1 cellular context compared by ENCODE assay signal in the genomic region with DNA sequence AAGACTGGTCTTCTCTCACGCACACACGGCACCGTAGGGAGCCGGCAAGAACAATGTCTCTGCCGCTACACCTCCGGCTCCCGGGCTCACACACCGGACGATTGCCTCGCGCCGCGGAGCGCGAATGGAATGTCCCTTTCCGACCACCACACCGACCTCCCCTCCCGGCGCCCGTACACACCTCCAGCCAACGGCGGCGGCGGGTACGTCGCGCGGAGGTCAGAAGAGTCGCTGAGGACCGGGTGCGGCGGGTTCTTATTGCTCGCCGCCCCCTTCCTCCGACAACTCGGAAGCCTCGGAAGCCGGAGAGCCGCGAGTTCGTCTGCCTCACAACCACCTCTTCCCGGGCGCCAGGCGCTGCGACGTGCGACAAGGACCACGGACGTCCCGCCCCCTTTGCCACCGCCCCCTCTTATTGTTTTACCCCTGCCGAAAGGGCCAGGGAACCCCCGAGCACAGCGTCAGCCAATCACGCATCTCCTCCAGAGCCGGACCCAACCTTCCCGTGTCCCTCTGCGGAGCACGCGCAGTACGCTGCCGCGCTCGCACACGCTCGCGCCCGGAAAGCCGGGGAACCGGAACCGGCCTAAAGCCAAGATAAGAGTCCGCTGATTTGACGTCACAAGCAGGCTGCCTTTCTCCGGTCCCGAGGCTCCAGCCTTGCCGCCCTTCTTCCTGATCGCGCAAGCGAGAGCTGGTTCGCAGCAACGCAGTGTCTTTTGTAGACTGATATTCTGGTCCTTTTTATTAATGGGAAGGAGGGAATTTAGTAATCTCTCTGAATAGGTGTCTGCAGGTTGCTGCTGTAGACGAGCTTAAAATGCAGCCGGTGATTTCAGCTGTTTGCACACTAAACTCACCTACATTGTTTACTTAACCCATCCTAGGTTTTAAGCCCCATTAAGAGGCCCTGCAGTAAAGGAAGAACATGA.
TF ChIP-seq lines count a peak whose summit lies in the region.

Gene G3BP2, minus strand, starts transcription at position 385 of the 932 bp plus-strand sequence. CDS start 11,386 bp downstream, outside the sequence.

TF ChIP-seq in WTC11, 78 proteins besides CTCF, POLR2A, EP300 and RAD21 (continued from another document and continues in another):
- no peak for TF ChIP-seq ATF6 (CRISPR knock-in tag; IDR thresholded peaks at IDR 0.05)
- TF ChIP-seq ETV6 (CRISPR knock-in tag; IDR thresholded peaks at IDR 0.05): peak; percentile 85
- TF ChIP-seq PRDM15 (CRISPR knock-in tag; IDR thresholded peaks at IDR 0.05): peak; percentile 48; the same call in 1 of the 2 replicates
- TF ChIP-seq, protein P1, sequence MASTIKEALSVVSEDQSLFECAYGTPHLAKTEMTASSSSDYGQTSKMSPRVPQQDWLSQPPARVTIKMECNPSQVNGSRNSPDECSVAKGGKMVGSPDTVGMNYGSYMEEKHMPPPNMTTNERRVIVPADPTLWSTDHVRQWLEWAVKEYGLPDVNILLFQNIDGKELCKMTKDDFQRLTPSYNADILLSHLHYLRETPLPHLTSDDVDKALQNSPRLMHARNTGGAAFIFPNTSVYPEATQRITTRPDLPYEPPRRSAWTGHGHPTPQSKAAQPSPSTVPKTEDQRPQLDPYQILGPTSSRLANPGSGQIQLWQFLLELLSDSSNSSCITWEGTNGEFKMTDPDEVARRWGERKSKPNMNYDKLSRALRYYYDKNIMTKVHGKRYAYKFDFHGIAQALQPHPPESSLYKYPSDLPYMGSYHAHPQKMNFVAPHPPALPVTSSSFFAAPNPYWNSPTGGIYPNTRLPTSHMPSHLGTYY (CRISPR knock-in tag; IDR thresholded peaks at IDR 0.05): no peak
- TF ChIP-seq ZNF512 (CRISPR knock-in tag; IDR thresholded peaks at IDR 0.05; ENCODE audit: borderline replicate concordance): no peak
- no peak for TF ChIP-seq ESRRA (CRISPR knock-in tag; IDR thresholded peaks at IDR 0.05; ENCODE audit: borderline replicate concordance)
- peak; percentile 95 for TF ChIP-seq ZBTB21 (CRISPR knock-in tag; IDR thresholded peaks at IDR 0.05; ENCODE audit: borderline replicate concordance)
- TF ChIP-seq ARID4B (CRISPR knock-in tag; IDR thresholded peaks at IDR 0.05; ENCODE audit: borderline replicate concordance): peak; percentile 36; the same call in 1 of the 2 replicates
- TF ChIP-seq ZMAT4 (CRISPR knock-in tag; IDR thresholded peaks at IDR 0.05): no peak
- TF ChIP-seq CDX4 (CRISPR knock-in tag; IDR thresholded peaks at IDR 0.05; ENCODE audit: borderline replicate concordance): no peak
- TF ChIP-seq EMX1 (CRISPR knock-in tag; IDR thresholded peaks at IDR 0.05): no peak
- TF ChIP-seq TCF7 (CRISPR knock-in tag; IDR thresholded peaks at IDR 0.05; ENCODE audit: low read depth): 0 out of 2 replicates have a peak, but pooled peaks have one; percentile 50
- no peak for TF ChIP-seq JUN (CRISPR knock-in tag; IDR thresholded peaks at IDR 0.05)
- no peak for TF ChIP-seq JAZF1 (CRISPR knock-in tag; IDR thresholded peaks at IDR 0.05)
- TF ChIP-seq, protein P2, sequence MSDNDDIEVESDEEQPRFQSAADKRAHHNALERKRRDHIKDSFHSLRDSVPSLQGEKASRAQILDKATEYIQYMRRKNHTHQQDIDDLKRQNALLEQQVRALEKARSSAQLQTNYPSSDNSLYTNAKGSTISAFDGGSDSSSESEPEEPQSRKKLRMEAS (CRISPR knock-in tag; IDR thresholded peaks at IDR 0.05): peak; percentile 92
- no peak for TF ChIP-seq ATF3 (CRISPR knock-in tag; conservative IDR thresholded peaks at IDR 0.05)
- no peak for TF ChIP-seq CBFB (CRISPR knock-in tag; IDR thresholded peaks at IDR 0.05; ENCODE audit: low read depth)
- no peak for TF ChIP-seq ZNF219 (CRISPR knock-in tag; IDR thresholded peaks at IDR 0.05; ENCODE audit: borderline replicate concordance)
- TF ChIP-seq GTF2I (CRISPR knock-in tag; conservative IDR thresholded peaks at IDR 0.05): no peak
- no peak; the same call in 1 of the 2 replicates for TF ChIP-seq ZNF138 (CRISPR knock-in tag; conservative IDR thresholded peaks at IDR 0.05)
- no peak for TF ChIP-seq RORB (CRISPR knock-in tag; IDR thresholded peaks at IDR 0.05)
- 0 out of 2 replicates have a peak, but pooled peaks have one; percentile 46 for TF ChIP-seq E2F1 (CRISPR knock-in tag; IDR thresholded peaks at IDR 0.05)
- TF ChIP-seq SOX15 (CRISPR knock-in tag; IDR thresholded peaks at IDR 0.05): no peak
- TF ChIP-seq TP53 (CRISPR knock-in tag; IDR thresholded peaks at IDR 0.05): no peak; the same call in 1 of the 2 replicates
- TF ChIP-seq, protein P3, sequence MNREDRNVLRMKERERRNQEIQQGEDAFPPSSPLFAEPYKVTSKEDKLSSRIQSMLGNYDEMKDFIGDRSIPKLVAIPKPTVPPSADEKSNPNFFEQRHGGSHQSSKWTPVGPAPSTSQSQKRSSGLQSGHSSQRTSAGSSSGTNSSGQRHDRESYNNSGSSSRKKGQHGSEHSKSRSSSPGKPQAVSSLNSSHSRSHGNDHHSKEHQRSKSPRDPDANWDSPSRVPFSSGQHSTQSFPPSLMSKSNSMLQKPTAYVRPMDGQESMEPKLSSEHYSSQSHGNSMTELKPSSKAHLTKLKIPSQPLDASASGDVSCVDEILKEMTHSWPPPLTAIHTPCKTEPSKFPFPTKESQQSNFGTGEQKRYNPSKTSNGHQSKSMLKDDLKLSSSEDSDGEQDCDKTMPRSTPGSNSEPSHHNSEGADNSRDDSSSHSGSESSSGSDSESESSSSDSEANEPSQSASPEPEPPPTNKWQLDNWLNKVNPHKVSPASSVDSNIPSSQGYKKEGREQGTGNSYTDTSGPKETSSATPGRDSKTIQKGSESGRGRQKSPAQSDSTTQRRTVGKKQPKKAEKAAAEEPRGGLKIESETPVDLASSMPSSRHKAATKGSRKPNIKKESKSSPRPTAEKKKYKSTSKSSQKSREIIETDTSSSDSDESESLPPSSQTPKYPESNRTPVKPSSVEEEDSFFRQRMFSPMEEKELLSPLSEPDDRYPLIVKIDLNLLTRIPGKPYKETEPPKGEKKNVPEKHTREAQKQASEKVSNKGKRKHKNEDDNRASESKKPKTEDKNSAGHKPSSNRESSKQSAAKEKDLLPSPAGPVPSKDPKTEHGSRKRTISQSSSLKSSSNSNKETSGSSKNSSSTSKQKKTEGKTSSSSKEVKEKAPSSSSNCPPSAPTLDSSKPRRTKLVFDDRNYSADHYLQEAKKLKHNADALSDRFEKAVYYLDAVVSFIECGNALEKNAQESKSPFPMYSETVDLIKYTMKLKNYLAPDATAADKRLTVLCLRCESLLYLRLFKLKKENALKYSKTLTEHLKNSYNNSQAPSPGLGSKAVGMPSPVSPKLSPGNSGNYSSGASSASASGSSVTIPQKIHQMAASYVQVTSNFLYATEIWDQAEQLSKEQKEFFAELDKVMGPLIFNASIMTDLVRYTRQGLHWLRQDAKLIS (CRISPR knock-in tag; IDR thresholded peaks at IDR 0.05; ENCODE audit: borderline replicate concordance): no peak
